22 cellular contexts compared by ENCODE assay signal in genomic region chr14:96975116-96975515, GRCh38.
DNase-seq lines count a peak whose midpoint lies in the region; ATAC-seq, FAIRE-seq and TF ChIP-seq lines count a peak whose summit lies in the region.
"Had no signal": no experiment of that assay in that cellular context is flagged by ENCODE, and none has a peak within 500 bp of the region (broad histone marks: within the 10 kb centered on the region; RNA-seq: fewer than 3 reads in every experiment).

No MANE protein-coding gene starts in this region.

- no peaks in the 10 kb centered on the region for H4K20me1 ChIP-seq in H1 (replicated peaks in 1 of 2; ENCODE audit: control insufficient read depth in 1 of 2, insufficient read depth in 2 of 2, low read length in 2 of 2)
- H4K20me1 ChIP-seq: BLaER1 treated with 17β-estradiol and CSF1 and Interleukin-3, amounts not matched to agents 10 nM and 100 nM had no signal

- H3K27me3 ChIP-seq in H1 (replicated peaks in 1 of 4; ENCODE audit: control insufficient read depth in 3 of 4, extremely low read depth in 1 of 4, insufficient read depth in 3 of 4, low read length in 3 of 4) (no peaks in the 10 kb centered on the region), esophagus muscularis mucosa (no peaks in the 10 kb centered on the region)
- H3K27me3 ChIP-seq: BLaER1 treated with 17β-estradiol and CSF1 and Interleukin-3, amounts not matched to agents 10 nM and 100 nM had no signal

- DNase-seq in DMS79 treated with DMSO at 0.1 percent for 48 hours (lab: John Stamatoyannopoulos, UW) (peak; percentile 10), DMS79 (lab: John Stamatoyannopoulos, UW) (no peak), WTC11 (ENCODE audit: low spot score) (no peak), H1 (ENCODE audit: low read depth in 1 of 2, low spot score in 2 of 2) (no peak), esophagus muscularis mucosa (ENCODE audit: extremely low spot score) (no peak)
- DNase-seq: AML-193; Caco-2; Calu3; CD4-positive, alpha-beta T cell; CD8-positive, alpha-beta T cell; GF-D8 had no signal

- no peak for TF ChIP-seq POLR2A in H1 (IDR thresholded peaks at IDR 0.05; ENCODE audit: control extremely low read depth in 1 of 2, low read depth in 2 of 2, low read length in 2 of 2)
- TF ChIP-seq POLR2A in esophagus muscularis mucosa (IDR thresholded peaks at IDR 0.05; ENCODE audit: low read depth), result no peak

- H3K79me2 ChIP-seq in H1 (ENCODE audit: control insufficient read depth in 1 of 2, insufficient read depth in 2 of 2, low read length in 2 of 2), result no peaks in the 10 kb centered on the region

- no peak overlapping the region for H3K56ac ChIP-seq in H1 (replicated peaks; ENCODE audit: insufficient read length, low read depth, low read length)

- no peak overlapping the region for H3K14ac ChIP-seq in H1 (ENCODE audit: insufficient read length)

- no peak overlapping the region for H2AK5ac ChIP-seq in H1 (ENCODE audit: low read depth, low read length)

- no peak overlapping the region for H3K4ac ChIP-seq in H1 (replicated peaks; ENCODE audit: insufficient read length, low read depth, low read length)

- H3K4me1 Mint-ChIP-seq in WTC11, result 0 out of 2 replicates have a peak, but pooled peaks cover 7% of the 10 kb centered on the region

- CTCF ChIA-PET in HEK293 (lab: Yijun Ruan, JAX), result no interaction called here
- CTCF ChIA-PET in WTC11 (lab: Charles Lee), result no interaction called here
- CTCF ChIA-PET in H1 (lab: Charles Lee; ENCODE audit: partially characterized antibody), result interaction anchor here (0.8 to 1.0 kb wide), 2 partner anchors 11 to 700 kb away, joined by 3 read pairs; no protein-coding TSS in a partner anchor

- H3K27ac Mint-ChIP-seq in WTC11, result no peak overlapping the region
- H3K27ac Mint-ChIP-seq: B cell; CD4-positive, alpha-beta T cell; CD8-positive, alpha-beta T cell had no signal

- POLR2A ChIA-PET in HEK293 (lab: Yijun Ruan, JAX), result no interaction called here
- POLR2A ChIA-PET in WTC11 (lab: Charles Lee), result no interaction called here
- POLR2A ChIA-PET in H1 (lab: Charles Lee; ENCODE audit: partially characterized antibody), result no interaction called here

- FAIRE-seq in H1 (lab: Jason Lieb, UNC), result no peak
- FAIRE-seq: A549, D721Med, G401.6, GM12891, GM19239 had no signal

- no peak overlapping the region for H4K8ac ChIP-seq in H1 (ENCODE audit: extremely low read depth, insufficient read depth, low read length)

- no peak overlapping the region for H3K27ac ChIP-seq in HEK293 (ENCODE audit: extremely low read depth, low read depth, low read length)
- H3K27ac ChIP-seq in H1 (ENCODE audit: low read depth, low read length), result no peak overlapping the region
- H3K27ac ChIP-seq in esophagus muscularis mucosa (replicated peaks in 1 of 4), result no peak overlapping the region
- H3K27ac ChIP-seq: 22Rv1; A549; BLaER1 treated with 17β-estradiol and CSF1 and Interleukin-3, amounts not matched to agents 10 nM and 100 nM; C4-2B had no signal

- no peak for TF ChIP-seq EP300 in H1 (IDR thresholded peaks at IDR 0.05; ENCODE audit: borderline replicate concordance in 1 of 2, low read depth in 2 of 2, low read length in 2 of 2)
- no peak for TF ChIP-seq EP300 in esophagus muscularis mucosa (IDR thresholded peaks at IDR 0.05)

- no peak overlapping the region for H2BK120ac ChIP-seq in H1 (replicated peaks; ENCODE audit: low read depth, low read length)

- no peak for TF ChIP-seq CTCF in HEK293 (tag by site-specific recombination; IDR thresholded peaks at IDR 0.05)
- no peak for TF ChIP-seq CTCF in WTC11 (IDR thresholded peaks at IDR 0.05)
- TF ChIP-seq CTCF in H1 (IDR thresholded peaks at IDR 0.05; ENCODE audit: control extremely low read depth in 1 of 3, insufficient read depth in 1 of 3, low read depth in 1 of 3, low read length in 3 of 3), result no peak
- TF ChIP-seq CTCF in esophagus muscularis mucosa (IDR thresholded peaks at IDR 0.05), result no peak

- H2BK5ac ChIP-seq in H1 (ENCODE audit: low read depth, low read length), result no peak overlapping the region

- H3K9me3 ChIP-seq in HEK293 (ENCODE audit: control insufficient read depth, insufficient read depth, low read depth, low read length) (no peaks in the 10 kb centered on the region; the same call in 1 of the 2 replicates), H1 (ENCODE audit: insufficient read depth in 2 of 2, low read depth in 1 of 2, low read length in 1 of 2) (peaks cover 10 to 13% of the 10 kb centered on the region in 2 experiments; a peak in 2 of 4 replicates), esophagus muscularis mucosa (peaks cover 0 to 34% (median 19%) of the 10 kb centered on the region in 4 donors)

- H2BK20ac ChIP-seq in H1 (ENCODE audit: low read length), result no peak overlapping the region

- H4K91ac ChIP-seq in H1 (replicated peaks; ENCODE audit: insufficient read length, low read length), result no peak overlapping the region

- H4K5ac ChIP-seq in H1 (ENCODE audit: insufficient read length, low read depth, low read length), result no peak overlapping the region

- H3K4me1 ChIP-seq in HEK293 (ENCODE audit: control insufficient read depth, insufficient read depth, low read length) (peaks cover 3% of the 10 kb centered on the region; the same call in 1 of the 2 replicates), H1 (replicated peaks in 1 of 4; ENCODE audit: control insufficient read depth in 3 of 4, insufficient read depth in 4 of 4, low read length in 3 of 4) (no peaks in the 10 kb centered on the region), esophagus muscularis mucosa (no peaks in the 10 kb centered on the region)
- H3K4me1 ChIP-seq: A549, Caco-2 had no signal

- intact Hi-C loops in esophagus muscularis mucosa (cut with DNase I), result no loop called here

- WGBS in H1 (ENCODE audit: extremely low coverage in 1 of 2, insufficient coverage in 1 of 2, insufficient read length in 1 of 2, insufficient replicate concordance in 2 of 2, low coverage in 1 of 2, low lambda C conversion rate in 2 of 2, missing lambda C conversion rate in 1 of 2), 2 experiments, result 93 to 100% methylated on average over 1 of the region's 1 CpG
- 100% methylated on average over 1 of the region's 1 CpG for WGBS in esophagus muscularis mucosa

- no peaks in the 10 kb centered on the region for H3K23me2 ChIP-seq in H1 (ENCODE audit: low read depth, low read length)

- TF ChIP-seq RAD21 in H1 (IDR thresholded peaks at IDR 0.05 in 1 of 2, conservative IDR thresholded peaks at IDR 0.05 in 1 of 2; ENCODE audit: low read depth in 2 of 2, low read length in 2 of 2), result no peak

- ATAC-seq in WTC11, result no peak
- no peak for ATAC-seq in HG03045 (IDR thresholded peaks at IDR 0.05; ENCODE audit: unreplicated experiment)
- ATAC-seq: A549; CD8-positive, alpha-beta T cell had no signal

- H3K9ac ChIP-seq in H1 (replicated peaks in 1 of 4; ENCODE audit: extremely low read depth in 1 of 4, low read depth in 3 of 4, low read length in 3 of 4), result no peak overlapping the region
- H3K9ac ChIP-seq: BLaER1 treated with 17β-estradiol and CSF1 and Interleukin-3, amounts not matched to agents 10 nM and 100 nM had no signal

- H3K4me3 ChIP-seq in HEK293 (ENCODE audit: low read depth, low read length) (no peak overlapping the region), H1 (ENCODE audit: extremely low read depth in 1 of 4, insufficient read depth in 2 of 4, low read depth in 3 of 4, low read length in 4 of 4) (no peak overlapping the region), esophagus muscularis mucosa (no peak overlapping the region)
- H3K4me3 ChIP-seq: A549; BLaER1 treated with 17β-estradiol and CSF1 and Interleukin-3, amounts not matched to agents 10 nM and 100 nM had no signal

- peaks cover 28% of the 10 kb centered on the region for H3K36me3 Mint-ChIP-seq in WTC11
- H3K36me3 Mint-ChIP-seq: CD8-positive, alpha-beta T cell had no signal

- H3K4me2 ChIP-seq in H1 (ENCODE audit: insufficient read depth in 1 of 2, low read depth in 2 of 2, low read length in 2 of 2), result no peak overlapping the region
- H3K4me2 ChIP-seq: A549; BLaER1 treated with 17β-estradiol and CSF1 and Interleukin-3, amounts not matched to agents 10 nM and 100 nM had no signal

- no peaks in the 10 kb centered on the region for H3K79me1 ChIP-seq in H1 (ENCODE audit: low read depth, low read length)

- H3K36me3 ChIP-seq in HEK293 (ENCODE audit: control insufficient read depth in 2 of 2, insufficient read depth in 1 of 2, low read length in 2 of 2), result no peaks in the 10 kb centered on the region
- no peaks in the 10 kb centered on the region for H3K36me3 ChIP-seq in H1 (ENCODE audit: control insufficient read depth in 2 of 4, insufficient read depth in 4 of 4, low read length in 3 of 4)
- no peaks in the 10 kb centered on the region for H3K36me3 ChIP-seq in esophagus muscularis mucosa

- peaks cover 40% of the 10 kb centered on the region for H3K9me3 Mint-ChIP-seq in WTC11

- no peak overlapping the region for H2BK15ac ChIP-seq in H1 (ENCODE audit: low read length)

- no peaks in the 10 kb centered on the region for H3K27me3 Mint-ChIP-seq in WTC11 (ENCODE audit: low read depth)

- no peak overlapping the region for H2AFZ ChIP-seq in H1 (ENCODE audit: low read length)

- no peak overlapping the region for H2BK12ac ChIP-seq in H1 (ENCODE audit: low read depth, low read length)

- H3K23ac ChIP-seq in H1 (ENCODE audit: insufficient read length), result no peak overlapping the region

- no peak overlapping the region for H3K4me3 Mint-ChIP-seq in WTC11
- H3K4me3 Mint-ChIP-seq: B cell; CD4-positive, alpha-beta T cell; CD8-positive, alpha-beta T cell had no signal

- H3K18ac ChIP-seq in H1 (ENCODE audit: extremely low read depth, low read length), result no peak overlapping the region

TF ChIP-seq in HEK293, 187 proteins besides CTCF, POLR2A, EP300 and RAD21 (continues in another document):
- TF ChIP-seq, protein P1, sequence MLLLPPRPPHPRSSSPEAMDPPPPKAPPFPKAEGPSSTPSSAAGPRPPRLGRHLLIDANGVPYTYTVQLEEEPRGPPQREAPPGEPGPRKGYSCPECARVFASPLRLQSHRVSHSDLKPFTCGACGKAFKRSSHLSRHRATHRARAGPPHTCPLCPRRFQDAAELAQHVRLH (tag by site-specific recombination; IDR thresholded peaks at IDR 0.05), result peak; percentile 51; the same call in 1 of the 2 replicates

TF ChIP-seq in H1, 55 proteins besides CTCF, POLR2A, EP300 and RAD21:
- TF ChIP-seq KDM1A (IDR thresholded peaks at IDR 0.05; ENCODE audit: borderline replicate concordance, low read length) (peak; percentile 80), CEBPB (IDR thresholded peaks at IDR 0.05; ENCODE audit: low read depth, low read length) (no peak)
